30 cellular contexts compared by ENCODE assay signal in genomic region chr11:1659478-1659877, GRCh38. TPM values are rescaled to one million over a fixed set of nuclear protein-coding genes. Genes with fewer than 3 reads are reported as not detected.
DNase-seq lines count a peak whose midpoint lies in the region; ATAC-seq and TF ChIP-seq lines count a peak whose summit lies in the region.
"Had no signal": no experiment of that assay in that cellular context is flagged by ENCODE, and none has a peak within 500 bp of the region (broad histone marks: within the 10 kb centered on the region; RNA-seq: fewer than 3 reads in every experiment).

No MANE protein-coding gene starts in this region.

- H3K27ac ChIP-seq in coronary artery: no peak overlapping the region
- H3K27ac ChIP-seq: Peyer's patch, thyroid gland had no signal

- ATAC-seq in naive thymus-derived CD8-positive, alpha-beta T cell: no peak

- H3K4me3 Mint-ChIP-seq in activated naive CD4-positive, alpha-beta T cell treated with anti-CD3 and anti-CD28 coated beads, Interleukin-2, amount 10 ng/mL, durations not matched to agents 7 days and 5 days: no peak overlapping the region
- no peak overlapping the region for H3K4me3 Mint-ChIP-seq in activated naive CD4-positive, alpha-beta T cell treated with anti-CD3 and anti-CD28 coated beads for 36 hours
- peak overlapping the region in 8 of 10 donors; percentile 10 to 39 (median 30) for H3K4me3 Mint-ChIP-seq in naive thymus-derived CD8-positive, alpha-beta T cell
- H3K4me3 Mint-ChIP-seq in endothelial cell (ENCODE audit: unreplicated experiment): no peak overlapping the region
- H3K4me3 Mint-ChIP-seq: activated CD4-positive, alpha-beta memory T cell treated with anti-CD3 and anti-CD28 coated beads, Interleukin-2, amount 10 ng/mL, durations not matched to agents 7 days and 5 days; brain; stimulated activated naive CD8-positive, alpha-beta T cell treated with anti-CD3 and anti-CD28 coated beads, Interleukin-15, Interleukin-2, amounts not matched to agents 100 ng/mL and 50 ng/mL, for 24 hours had no signal

- no peaks in the 10 kb centered on the region for H3K9me3 Mint-ChIP-seq in activated naive CD4-positive, alpha-beta T cell treated with anti-CD3 and anti-CD28 coated beads, Interleukin-2, amount 10 ng/mL, durations not matched to agents 7 days and 5 days
- no peaks in the 10 kb centered on the region for H3K9me3 Mint-ChIP-seq in activated naive CD4-positive, alpha-beta T cell treated with anti-CD3 and anti-CD28 coated beads for 36 hours
- no peaks in the 10 kb centered on the region for H3K9me3 Mint-ChIP-seq in naive thymus-derived CD8-positive, alpha-beta T cell
- H3K9me3 Mint-ChIP-seq in endothelial cell (ENCODE audit: unreplicated experiment): no peaks in the 10 kb centered on the region
- H3K9me3 Mint-ChIP-seq: activated CD4-positive, alpha-beta memory T cell treated with anti-CD3 and anti-CD28 coated beads, Interleukin-2, amount 10 ng/mL, durations not matched to agents 7 days and 5 days; brain; stimulated activated naive CD8-positive, alpha-beta T cell treated with anti-CD3 and anti-CD28 coated beads, Interleukin-15, Interleukin-2, amounts not matched to agents 100 ng/mL and 50 ng/mL, for 24 hours had no signal

- H3K27ac Mint-ChIP-seq in activated naive CD4-positive, alpha-beta T cell treated with anti-CD3 and anti-CD28 coated beads, Interleukin-2, amount 10 ng/mL, durations not matched to agents 7 days and 5 days: peak overlapping the region; percentile 11
- H3K27ac Mint-ChIP-seq in activated naive CD4-positive, alpha-beta T cell treated with anti-CD3 and anti-CD28 coated beads for 36 hours: no peak overlapping the region
- H3K27ac Mint-ChIP-seq in naive thymus-derived CD8-positive, alpha-beta T cell: peak overlapping the region in 5 of 10 donors; percentile 9 to 73 (median 18)
- no peak overlapping the region for H3K27ac Mint-ChIP-seq in endothelial cell (ENCODE audit: unreplicated experiment)
- H3K27ac Mint-ChIP-seq: activated CD4-positive, alpha-beta memory T cell treated with anti-CD3 and anti-CD28 coated beads, Interleukin-2, amount 10 ng/mL, durations not matched to agents 7 days and 5 days; stimulated activated naive CD8-positive, alpha-beta T cell treated with anti-CD3 and anti-CD28 coated beads, Interleukin-15, Interleukin-2, amounts not matched to agents 100 ng/mL and 50 ng/mL, for 24 hours had no signal

- H3K4me1 Mint-ChIP-seq in activated naive CD4-positive, alpha-beta T cell treated with anti-CD3 and anti-CD28 coated beads, Interleukin-2, amount 10 ng/mL, durations not matched to agents 7 days and 5 days: peaks cover 19% of the 10 kb centered on the region
- peaks cover 9% of the 10 kb centered on the region for H3K4me1 Mint-ChIP-seq in activated naive CD4-positive, alpha-beta T cell treated with anti-CD3 and anti-CD28 coated beads for 36 hours (ENCODE audit: low read depth)
- peaks cover 12 to 22% (median 16%) of the 10 kb centered on the region in 4 donors for H3K4me1 Mint-ChIP-seq in naive thymus-derived CD8-positive, alpha-beta T cell
- H3K4me1 Mint-ChIP-seq in endothelial cell (ENCODE audit: unreplicated experiment): peaks cover 3% of the 10 kb centered on the region

- CTCF ChIA-PET in activated naive CD4-positive, alpha-beta T cell treated with anti-CD3 and anti-CD28 coated beads, Interleukin-2, amount 10 ng/mL, durations not matched to agents 7 days and 5 days (lab: Charles Lee): interaction anchor here (1.0 kb wide), 1 partner anchor 9 kb away, joined by 3 read pairs; no protein-coding TSS in a partner anchor
- CTCF ChIA-PET in activated naive CD4-positive, alpha-beta T cell treated with anti-CD3 and anti-CD28 coated beads for 36 hours (lab: Charles Lee): interaction anchor here (0.6 to 1.2 kb wide), 3 partner anchors 113 to 752 kb away, joined by 3 to 4 read pairs (median 3); no protein-coding TSS in a partner anchor

- peaks cover 50% of the 10 kb centered on the region for H3K27me3 Mint-ChIP-seq in activated naive CD4-positive, alpha-beta T cell treated with anti-CD3 and anti-CD28 coated beads, Interleukin-2, amount 10 ng/mL, durations not matched to agents 7 days and 5 days
- H3K27me3 Mint-ChIP-seq in activated naive CD4-positive, alpha-beta T cell treated with anti-CD3 and anti-CD28 coated beads for 36 hours (ENCODE audit: low read depth): peaks cover 16% of the 10 kb centered on the region
- peaks cover 8 to 48% (median 20%) of the 10 kb centered on the region in 5 donors for H3K27me3 Mint-ChIP-seq in naive thymus-derived CD8-positive, alpha-beta T cell
- H3K27me3 Mint-ChIP-seq in endothelial cell (ENCODE audit: unreplicated experiment): peaks cover 7% of the 10 kb centered on the region

- TF ChIP-seq CTCF in coronary artery (IDR thresholded peaks at IDR 0.05) (no peak), endothelial cell (IDR thresholded peaks at IDR 0.05; ENCODE audit: unreplicated experiment) (no peak)

- no peaks in the 10 kb centered on the region for H3K36me3 Mint-ChIP-seq in activated naive CD4-positive, alpha-beta T cell treated with anti-CD3 and anti-CD28 coated beads, Interleukin-2, amount 10 ng/mL, durations not matched to agents 7 days and 5 days
- H3K36me3 Mint-ChIP-seq in activated naive CD4-positive, alpha-beta T cell treated with anti-CD3 and anti-CD28 coated beads for 36 hours (ENCODE audit: low read depth): no peaks in the 10 kb centered on the region
- H3K36me3 Mint-ChIP-seq in naive thymus-derived CD8-positive, alpha-beta T cell: peaks cover 0 to 1% (median 0%) of the 10 kb centered on the region in 3 donors
- H3K36me3 Mint-ChIP-seq in endothelial cell (ENCODE audit: low read depth, unreplicated experiment): no peaks in the 10 kb centered on the region
- H3K36me3 Mint-ChIP-seq: brain had no signal

- DNase-seq in activated naive CD4-positive, alpha-beta T cell treated with anti-CD3 and anti-CD28 coated beads, Interleukin-2, amount 10 ng/mL, durations not matched to agents 7 days and 5 days: no peak
- DNase-seq in activated naive CD4-positive, alpha-beta T cell treated with anti-CD3 and anti-CD28 coated beads for 36 hours: no peak
- DNase-seq in coronary artery (ENCODE audit: low spot score) (peak; percentile 24), ureter (ENCODE audit: low spot score) (peak; percentile 35), NCI-H1694 (lab: John Stamatoyannopoulos, UW) (no peak), endothelial cell (ENCODE audit: low spot score) (no peak), globus pallidus (ENCODE audit: low spot score) (no peak)
- DNase-seq in naive thymus-derived CD8-positive, alpha-beta T cell: no peak
- DNase-seq: activated CD4-positive, alpha-beta memory T cell treated with anti-CD3 and anti-CD28 coated beads, Interleukin-2, amount 10 ng/mL, durations not matched to agents 7 days and 5 days; activated CD4-positive, CD25-positive, alpha-beta regulatory T cell; activated gamma-delta T cell; BE2C; COR-L47; GF-D8; H7; NCI-H1105; NCI-H1930; NCI-H526 treated with DMSO at 0.1 percent for 48 hours; SHP77 treated with DMSO at 0.1 percent for 48 hours; T1000; thyroid gland had no signal

- POLR2A ChIA-PET in naive thymus-derived CD8-positive, alpha-beta T cell (lab: Charles Lee): interaction anchor here (1.4 kb wide), 1 partner anchor 10 kb away, joined by 3 read pairs; no protein-coding TSS in a partner anchor

- H3K4me3 ChIP-seq in coronary artery: no peak overlapping the region
- H3K4me3 ChIP-seq: Peyer's patch, thyroid gland had no signal

- intact Hi-C loops in activated naive CD4-positive, alpha-beta T cell treated with anti-CD3 and anti-CD28 coated beads for 36 hours (cut with micrococcal nuclease): loop anchor here (10.0 kb wide), 1 partner anchor 485 kb away; no protein-coding TSS in a partner anchor

RNA-seq across cellular contexts. Expression of gene KRTAP5-5, which starts 29.9 kb away (rescaled TPM):
- not detected for total RNA-seq in activated naive CD4-positive, alpha-beta T cell treated with anti-CD3 and anti-CD28 coated beads for 36 hours
- total RNA-seq in naive thymus-derived CD8-positive, alpha-beta T cell: not detected
- not detected for polyA plus RNA-seq in naive thymus-derived CD8-positive, alpha-beta T cell
- total RNA-seq in ureter: not detected
- not detected for total RNA-seq in endothelial cell (ENCODE audit: unreplicated experiment)
- total RNA-seq: A673; activated CD4-positive, alpha-beta memory T cell treated with anti-CD3 and anti-CD28 coated beads, Interleukin-2, amount 10 ng/mL, durations not matched to agents 7 days and 5 days; cerebellum; H7; kidney epithelial cell; lung microvascular endothelial cell; M059J; Peyer's patch; pulmonary artery endothelial cell; thyroid gland had no signal

RNA-seq across cellular contexts. Expression of gene KRTAP5-6, which starts 37.5 kb away (rescaled TPM):
- not detected for total RNA-seq in activated naive CD4-positive, alpha-beta T cell treated with anti-CD3 and anti-CD28 coated beads for 36 hours
- not detected for total RNA-seq in naive thymus-derived CD8-positive, alpha-beta T cell
- not detected for polyA plus RNA-seq in naive thymus-derived CD8-positive, alpha-beta T cell
- total RNA-seq in ureter (not detected), endothelial cell (ENCODE audit: unreplicated experiment) (not detected)
- total RNA-seq: A673; activated CD4-positive, alpha-beta memory T cell treated with anti-CD3 and anti-CD28 coated beads, Interleukin-2, amount 10 ng/mL, durations not matched to agents 7 days and 5 days; cerebellum; H7; kidney epithelial cell; lung microvascular endothelial cell; M059J; Peyer's patch; pulmonary artery endothelial cell; thyroid gland had no signal

RNA-seq across cellular contexts. Expression of gene KRTAP5-4, which starts 37.5 kb away (rescaled TPM):
- not detected for total RNA-seq in activated naive CD4-positive, alpha-beta T cell treated with anti-CD3 and anti-CD28 coated beads for 36 hours
- not detected for total RNA-seq in naive thymus-derived CD8-positive, alpha-beta T cell
- polyA plus RNA-seq in naive thymus-derived CD8-positive, alpha-beta T cell: not detected
- total RNA-seq in ureter (not detected), endothelial cell (ENCODE audit: unreplicated experiment) (not detected)
- total RNA-seq: A673; activated CD4-positive, alpha-beta memory T cell treated with anti-CD3 and anti-CD28 coated beads, Interleukin-2, amount 10 ng/mL, durations not matched to agents 7 days and 5 days; cerebellum; H7; kidney epithelial cell; lung microvascular endothelial cell; M059J; Peyer's patch; pulmonary artery endothelial cell; thyroid gland had no signal

RNA-seq across cellular contexts. Expression of gene KRTAP5-3, which starts 51.2 kb away (rescaled TPM):
- not detected for total RNA-seq in activated naive CD4-positive, alpha-beta T cell treated with anti-CD3 and anti-CD28 coated beads for 36 hours
- not detected for total RNA-seq in naive thymus-derived CD8-positive, alpha-beta T cell
- polyA plus RNA-seq in naive thymus-derived CD8-positive, alpha-beta T cell: not detected
- total RNA-seq in ureter: not detected
- not detected for total RNA-seq in endothelial cell (ENCODE audit: unreplicated experiment)
- total RNA-seq: A673; activated CD4-positive, alpha-beta memory T cell treated with anti-CD3 and anti-CD28 coated beads, Interleukin-2, amount 10 ng/mL, durations not matched to agents 7 days and 5 days; cerebellum; H7; kidney epithelial cell; lung microvascular endothelial cell; M059J; Peyer's patch; pulmonary artery endothelial cell; thyroid gland had no signal

Comparison
In these comparisons a context has a peak if more than half of its experiments do, and no peak if none do; other contexts are left out.
1. DNase-seq: peak in coronary artery (single experiment) and ureter (single experiment); none in activated naive CD4-positive, alpha-beta T cell treated with anti-CD3 and anti-CD28 coated beads, Interleukin-2, amount 10 ng/mL, durations not matched to agents 7 days and 5 days (single experiment), activated naive CD4-positive, alpha-beta T cell treated with anti-CD3 and anti-CD28 coated beads for 36 hours (single experiment), naive thymus-derived CD8-positive, alpha-beta T cell (0 of 10), NCI-H1694 (single experiment), endothelial cell (single experiment) and globus pallidus (single experiment).
2. H3K4me3 Mint-ChIP-seq: peak in naive thymus-derived CD8-positive, alpha-beta T cell (8 of 10); none in activated naive CD4-positive, alpha-beta T cell treated with anti-CD3 and anti-CD28 coated beads, Interleukin-2, amount 10 ng/mL, durations not matched to agents 7 days and 5 days (single experiment), activated naive CD4-positive, alpha-beta T cell treated with anti-CD3 and anti-CD28 coated beads for 36 hours (single experiment) and endothelial cell (single experiment).